Comparison of ENCODE assay signal across 25 cellular contexts in the genomic region with DNA sequence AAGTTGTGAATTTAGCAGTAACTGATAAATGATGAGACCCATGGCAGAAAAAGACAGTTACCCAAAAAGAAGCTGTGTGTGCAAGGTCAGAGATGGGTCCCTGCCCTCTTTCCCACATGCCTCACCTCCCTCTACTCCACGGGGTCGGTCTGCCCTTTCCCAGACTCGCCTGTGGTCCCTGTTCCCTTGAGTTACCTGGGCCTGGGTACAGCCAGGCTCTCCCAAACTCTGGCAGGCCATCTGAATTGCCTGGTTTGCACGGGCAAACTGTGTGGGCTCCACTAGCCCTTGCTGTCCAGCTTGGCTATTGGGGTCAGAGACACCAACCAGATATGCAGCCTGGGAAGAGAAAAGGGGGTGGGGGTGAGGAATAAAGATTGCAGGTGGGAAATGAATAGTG. TPM values are rescaled to one million over a fixed set of nuclear protein-coding genes. Genes with fewer than 3 reads are reported as not detected.
"Had no signal": no experiment of that assay in that cellular context is flagged by ENCODE, and none has a peak within 500 bp of the region (broad histone marks: within the 10 kb centered on the region; RNA-seq: fewer than 3 reads in every experiment).

No MANE protein-coding gene starts in this region.

- H3K4me1 ChIP-seq: psoas muscle, suprapubic skin, vagina had no signal

- H3K27ac ChIP-seq: left ventricle myocardium inferior, psoas muscle, suprapubic skin, vagina had no signal

- H3K4me3 Mint-ChIP-seq: naive thymus-derived CD4-positive, alpha-beta T cell; stimulated activated naive CD8-positive, alpha-beta T cell treated with anti-CD3 and anti-CD28 coated beads, Interleukin-15, amount 100 ng/mL, for 72 hours had no signal

- DNase-seq: activated CD4-positive, alpha-beta T cell treated with anti-CD3 and anti-CD28 coated beads for 1 hour; activated CD4-positive, alpha-beta T cell treated with anti-CD3 and anti-CD28 coated beads, Interleukin-2, amount 50 U/mL, for 4 hours; amniotic stem cell; effector CD4-positive, alpha-beta T cell; head of caudate nucleus; hypothalamus; left ventricle myocardium inferior; naive thymus-derived CD4-positive, alpha-beta T cell; psoas muscle; stimulated activated CD4-positive, alpha-beta T cell treated with anti-CD3 and anti-CD28 coated beads, Interleukin-12 subunit alpha, Interleukin-12 subunit beta, amount 100 ng/mL, for 4 hours; stimulated activated CD4-positive, alpha-beta T cell treated with anti-CD3 and anti-CD28 coated beads, Interleukin-4, amount 100 ng/mL, for 4 hours; stimulated activated naive CD8-positive, alpha-beta T cell treated with anti-CD3 and anti-CD28 coated beads, Interleukin-15, amount 100 ng/mL, for 72 hours; T-helper 1 cell; T-helper 9 cell; trophoblast cell had no signal

- FAIRE-seq: frontal cortex had no signal

- H3K4me1 Mint-ChIP-seq: stimulated activated naive CD8-positive, alpha-beta T cell treated with anti-CD3 and anti-CD28 coated beads, Interleukin-15, amount 100 ng/mL, for 72 hours had no signal

- H3K4me3 ChIP-seq: left ventricle myocardium inferior, psoas muscle, suprapubic skin, vagina had no signal

- ATAC-seq: activated naive CD4-positive, alpha-beta T cell treated with anti-CD3 and anti-CD28 coated beads, Interleukin-2, amount 50 U/mL, for 72 hours; esophagus mucosa; naive thymus-derived CD4-positive, alpha-beta T cell; psoas muscle; right cardiac atrium; SK-N-SH treated with all-trans-retinoic acid at 6 μM for 48 hours; stimulated activated naive CD8-positive, alpha-beta T cell treated with anti-CD3 and anti-CD28 coated beads, Interleukin-15, amount 100 ng/mL, for 72 hours had no signal

- H3K9me3 ChIP-seq: left ventricle myocardium inferior, psoas muscle, suprapubic skin, vagina had no signal

- H3K27me3 Mint-ChIP-seq: naive thymus-derived CD4-positive, alpha-beta T cell; stimulated activated naive CD8-positive, alpha-beta T cell treated with anti-CD3 and anti-CD28 coated beads, Interleukin-15, amount 100 ng/mL, for 72 hours had no signal

- H3K27me3 ChIP-seq: suprapubic skin, vagina had no signal

- H3K9me3 Mint-ChIP-seq: activated naive CD4-positive, alpha-beta T cell treated with anti-CD3 and anti-CD28 coated beads, Interleukin-2, amount 50 U/mL, for 72 hours; stimulated activated naive CD8-positive, alpha-beta T cell treated with anti-CD3 and anti-CD28 coated beads, Interleukin-15, amount 100 ng/mL, for 72 hours had no signal

RNA-seq across cellular contexts. Expression of gene CA9, which starts 34.4 kb away (rescaled TPM):
- total RNA-seq: cerebellum, left ventricle myocardium inferior, lung microvascular endothelial cell, osteocyte, psoas muscle had no signal
- polyA plus RNA-seq: naive thymus-derived CD4-positive, alpha-beta T cell had no signal
